In genomic region chr19:30719189-30719990, GRCh38 we compare ENCODE assay signal across 8 cellular contexts.
DNase-seq lines count a peak whose midpoint lies in the region; ATAC-seq, FAIRE-seq and TF ChIP-seq lines count a peak whose summit lies in the region.

No MANE protein-coding gene starts in this region.

- peak overlapping the region; percentile 65 for H3K4me3 ChIP-seq in upper lobe of right lung

- H3K36me3 Mint-ChIP-seq in activated naive CD4-positive, alpha-beta T cell treated with anti-CD3 and anti-CD28 coated beads, Interleukin-2, amount 10 ng/mL, durations not matched to agents 7 days and 5 days: no peaks in the 10 kb centered on the region

- H3K9me3 ChIP-seq in upper lobe of right lung: no peaks in the 10 kb centered on the region

- peaks cover 11% of the 10 kb centered on the region for H3K4me1 Mint-ChIP-seq in activated naive CD4-positive, alpha-beta T cell treated with anti-CD3 and anti-CD28 coated beads, Interleukin-2, amount 10 ng/mL, durations not matched to agents 7 days and 5 days

- H3K36me3 ChIP-seq in upper lobe of right lung: no peaks in the 10 kb centered on the region

- no peak for FAIRE-seq in RCC 7860 (lab: Jason Lieb, UNC)

- TF ChIP-seq CTCF in upper lobe of right lung (IDR thresholded peaks at IDR 0.05): no peak

- peak overlapping the region; percentile 74 for H3K27ac ChIP-seq in upper lobe of right lung

- no peaks in the 10 kb centered on the region for H3K9me3 Mint-ChIP-seq in activated naive CD4-positive, alpha-beta T cell treated with anti-CD3 and anti-CD28 coated beads, Interleukin-2, amount 10 ng/mL, durations not matched to agents 7 days and 5 days

- ATAC-seq in esophagus mucosa (peak; percentile 91), upper lobe of right lung (peak; percentile 88), GM19463 (IDR thresholded peaks at IDR 0.05; ENCODE audit: unreplicated experiment) (no peak)

- H3K4me3 Mint-ChIP-seq in activated naive CD4-positive, alpha-beta T cell treated with anti-CD3 and anti-CD28 coated beads, Interleukin-2, amount 10 ng/mL, durations not matched to agents 7 days and 5 days: peak overlapping the region; percentile 57

- H3K27me3 ChIP-seq in upper lobe of right lung: no peaks in the 10 kb centered on the region

- H3K27ac Mint-ChIP-seq in activated naive CD4-positive, alpha-beta T cell treated with anti-CD3 and anti-CD28 coated beads, Interleukin-2, amount 10 ng/mL, durations not matched to agents 7 days and 5 days: no peak overlapping the region

- CTCF ChIA-PET in activated naive CD4-positive, alpha-beta T cell treated with anti-CD3 and anti-CD28 coated beads, Interleukin-2, amount 10 ng/mL, durations not matched to agents 7 days and 5 days (lab: Charles Lee): interaction anchor here (1.7 kb wide), 1 partner anchor 37 kb away, joined by 7 read pairs; no protein-coding TSS in a partner anchor

- peaks cover 5% of the 10 kb centered on the region for H3K4me1 ChIP-seq in upper lobe of right lung

- DNase-seq in activated naive CD4-positive, alpha-beta T cell treated with anti-CD3 and anti-CD28 coated beads, Interleukin-2, amount 10 ng/mL, durations not matched to agents 7 days and 5 days: peak; percentile 31
- DNase-seq in activated naive CD4-positive, alpha-beta T cell (lab: John Stamatoyannopoulos, UW): no peak
- DNase-seq in SW480 (ENCODE audit: low spot score): peak; percentile 32
- peak; percentile 68 for DNase-seq in mucosa of gallbladder (ENCODE audit: low spot score)
- DNase-seq in upper lobe of right lung: peak; percentile 75
- no peak for DNase-seq in RCC 7860 (ENCODE audit: low spot score)

- intact Hi-C loops in upper lobe of right lung (cut with DNase I): no loop called here

- peaks cover 33% of the 10 kb centered on the region for H3K27me3 Mint-ChIP-seq in activated naive CD4-positive, alpha-beta T cell treated with anti-CD3 and anti-CD28 coated beads, Interleukin-2, amount 10 ng/mL, durations not matched to agents 7 days and 5 days

Comparison
In these comparisons a context has a peak if more than half of its experiments do, and no peak if none do; other contexts are left out.
1. DNase-seq: peak in activated naive CD4-positive, alpha-beta T cell treated with anti-CD3 and anti-CD28 coated beads, Interleukin-2, amount 10 ng/mL, durations not matched to agents 7 days and 5 days (single experiment), SW480 (single experiment), mucosa of gallbladder (single experiment) and upper lobe of right lung (single experiment); none in activated naive CD4-positive, alpha-beta T cell (0 of 4) and RCC 7860 (single experiment).